In genomic region chr3:132416807-132417694, GRCh38 we compare ENCODE assay signal across 8 cellular contexts. TPM values are rescaled to one million over a fixed set of nuclear protein-coding genes. Genes with fewer than 3 reads are reported as not detected.
DNase-seq lines count a peak whose midpoint lies in the region; ATAC-seq lines count a peak whose summit lies in the region.

A gene with protein sequence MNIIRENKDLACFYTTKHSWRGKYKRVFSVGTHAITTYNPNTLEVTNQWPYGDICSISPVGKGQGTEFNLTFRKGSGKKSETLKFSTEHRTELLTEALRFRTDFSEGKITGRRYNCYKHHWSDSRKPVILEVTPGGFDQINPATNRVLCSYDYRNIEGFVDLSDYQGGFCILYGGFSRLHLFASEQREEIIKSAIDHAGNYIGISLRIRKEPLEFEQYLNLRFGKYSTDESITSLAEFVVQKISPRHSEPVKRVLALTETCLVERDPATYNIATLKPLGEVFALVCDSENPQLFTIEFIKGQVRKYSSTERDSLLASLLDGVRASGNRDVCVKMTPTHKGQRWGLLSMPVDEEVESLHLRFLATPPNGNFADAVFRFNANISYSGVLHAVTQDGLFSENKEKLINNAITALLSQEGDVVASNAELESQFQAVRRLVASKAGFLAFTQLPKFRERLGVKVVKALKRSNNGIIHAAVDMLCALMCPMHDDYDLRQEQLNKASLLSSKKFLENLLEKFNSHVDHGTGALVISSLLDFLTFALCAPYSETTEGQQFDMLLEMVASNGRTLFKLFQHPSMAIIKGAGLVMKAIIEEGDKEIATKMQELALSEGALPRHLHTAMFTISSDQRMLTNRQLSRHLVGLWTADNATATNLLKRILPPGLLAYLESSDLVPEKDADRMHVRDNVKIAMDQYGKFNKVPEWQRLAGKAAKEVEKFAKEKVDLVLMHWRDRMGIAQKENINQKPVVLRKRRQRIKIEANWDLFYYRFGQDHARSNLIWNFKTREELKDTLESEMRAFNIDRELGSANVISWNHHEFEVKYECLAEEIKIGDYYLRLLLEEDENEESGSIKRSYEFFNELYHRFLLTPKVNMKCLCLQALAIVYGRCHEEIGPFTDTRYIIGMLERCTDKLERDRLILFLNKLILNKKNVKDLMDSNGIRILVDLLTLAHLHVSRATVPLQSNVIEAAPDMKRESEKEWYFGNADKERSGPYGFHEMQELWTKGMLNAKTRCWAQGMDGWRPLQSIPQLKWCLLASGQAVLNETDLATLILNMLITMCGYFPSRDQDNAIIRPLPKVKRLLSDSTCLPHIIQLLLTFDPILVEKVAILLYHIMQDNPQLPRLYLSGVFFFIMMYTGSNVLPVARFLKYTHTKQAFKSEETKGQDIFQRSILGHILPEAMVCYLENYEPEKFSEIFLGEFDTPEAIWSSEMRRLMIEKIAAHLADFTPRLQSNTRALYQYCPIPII (N-terminal part only) (plus strand): TSS chr3:132417502. CDS start chr3:132434551, 17,049 bp downstream.

- H3K27me3 ChIP-seq in aorta (ENCODE audit: control insufficient read depth in 1 of 2, insufficient read depth in 2 of 2, low read length in 1 of 2) = no peaks in the 10 kb centered on the region

- DNase-seq in NCI-H2029 treated with DMSO at 0.1 percent for 48 hours (lab: John Stamatoyannopoulos, UW) (peak; percentile 87), T-helper 9 cell (peak; percentile 84), astrocyte of the hippocampus (ENCODE audit: low read depth, low spot score) (peak; percentile 98), hippocampal formation (lab: John Stamatoyannopoulos, UW) (peak; percentile 89 to 92), renal cortical epithelial cell (ENCODE audit: low read depth) (peak; percentile 86), aorta (peak; percentile 97)

- 1 to 2% methylated on average over 58 to 63 of the region's 63 CpGs for WGBS in aorta, 2 donors

- H3K4me3 ChIP-seq in aorta (ENCODE audit: low read length in 2 of 2) = peak within 1 kb of the TSS; percentile 80 to 92

- intact Hi-C loops in aorta (cut with DNase I) = loop anchor here in 1 of 2 donors (5.0 kb wide), 1 partner anchor 35 kb away; no protein-coding TSS in a partner anchor

- H3K9me3 ChIP-seq in aorta (ENCODE audit: control insufficient read depth, low read length) = no peaks in the 10 kb centered on the region

- ATAC-seq in GM18511 (IDR thresholded peaks at IDR 0.05; ENCODE audit: unreplicated experiment) = peak; percentile 94
- peak; percentile 83 for ATAC-seq in HG03025 (IDR thresholded peaks at IDR 0.05; ENCODE audit: low FRiP score, unreplicated experiment)
- ATAC-seq in aorta (ENCODE audit: low FRiP score) = peak; percentile 98

- H3K4me1 ChIP-seq in aorta (ENCODE audit: control insufficient read depth in 1 of 2, insufficient read depth in 2 of 2, low read length in 2 of 2) = peaks cover 1 to 3% of the 10 kb centered on the region in 2 donors

- H3K36me3 ChIP-seq in aorta (ENCODE audit: control insufficient read depth in 1 of 2, insufficient read depth in 2 of 2, low read length in 1 of 2) = no peaks in the 10 kb centered on the region

- peak within 1 kb of the TSS; percentile 41 to 44 for H3K27ac ChIP-seq in aorta (ENCODE audit: low read depth in 1 of 2, low read length in 2 of 2)

RNA-seq across cellular contexts. Expression of the gene that starts here (rescaled TPM):
- total RNA-seq in renal cortical epithelial cell = 48.4 and 77.5 TPM in 2 replicates
- 10 to 100 TPM; 49.8 to 70.4 TPM for total RNA-seq in aorta
- polyA plus RNA-seq in aorta = 10 to 100 TPM; 12.0 to 16.0 TPM

Comparison
In these comparisons a context has a peak if more than half of its experiments do, and no peak if none do; other contexts are left out.
1. Peak in every context shown above with its lines: DNase-seq, ATAC-seq, H3K4me3 ChIP-seq and H3K27ac ChIP-seq.